1 cellular context compared by ENCODE assay signal in genomic region chr9:99971410-99971809, GRCh38.
TF ChIP-seq lines count a peak whose summit lies in the region.

No MANE protein-coding gene starts in this region.

TF ChIP-seq in GM23338, 12 proteins besides CTCF, POLR2A, EP300 and RAD21 (continued from another document):
- TF ChIP-seq, protein P1, sequence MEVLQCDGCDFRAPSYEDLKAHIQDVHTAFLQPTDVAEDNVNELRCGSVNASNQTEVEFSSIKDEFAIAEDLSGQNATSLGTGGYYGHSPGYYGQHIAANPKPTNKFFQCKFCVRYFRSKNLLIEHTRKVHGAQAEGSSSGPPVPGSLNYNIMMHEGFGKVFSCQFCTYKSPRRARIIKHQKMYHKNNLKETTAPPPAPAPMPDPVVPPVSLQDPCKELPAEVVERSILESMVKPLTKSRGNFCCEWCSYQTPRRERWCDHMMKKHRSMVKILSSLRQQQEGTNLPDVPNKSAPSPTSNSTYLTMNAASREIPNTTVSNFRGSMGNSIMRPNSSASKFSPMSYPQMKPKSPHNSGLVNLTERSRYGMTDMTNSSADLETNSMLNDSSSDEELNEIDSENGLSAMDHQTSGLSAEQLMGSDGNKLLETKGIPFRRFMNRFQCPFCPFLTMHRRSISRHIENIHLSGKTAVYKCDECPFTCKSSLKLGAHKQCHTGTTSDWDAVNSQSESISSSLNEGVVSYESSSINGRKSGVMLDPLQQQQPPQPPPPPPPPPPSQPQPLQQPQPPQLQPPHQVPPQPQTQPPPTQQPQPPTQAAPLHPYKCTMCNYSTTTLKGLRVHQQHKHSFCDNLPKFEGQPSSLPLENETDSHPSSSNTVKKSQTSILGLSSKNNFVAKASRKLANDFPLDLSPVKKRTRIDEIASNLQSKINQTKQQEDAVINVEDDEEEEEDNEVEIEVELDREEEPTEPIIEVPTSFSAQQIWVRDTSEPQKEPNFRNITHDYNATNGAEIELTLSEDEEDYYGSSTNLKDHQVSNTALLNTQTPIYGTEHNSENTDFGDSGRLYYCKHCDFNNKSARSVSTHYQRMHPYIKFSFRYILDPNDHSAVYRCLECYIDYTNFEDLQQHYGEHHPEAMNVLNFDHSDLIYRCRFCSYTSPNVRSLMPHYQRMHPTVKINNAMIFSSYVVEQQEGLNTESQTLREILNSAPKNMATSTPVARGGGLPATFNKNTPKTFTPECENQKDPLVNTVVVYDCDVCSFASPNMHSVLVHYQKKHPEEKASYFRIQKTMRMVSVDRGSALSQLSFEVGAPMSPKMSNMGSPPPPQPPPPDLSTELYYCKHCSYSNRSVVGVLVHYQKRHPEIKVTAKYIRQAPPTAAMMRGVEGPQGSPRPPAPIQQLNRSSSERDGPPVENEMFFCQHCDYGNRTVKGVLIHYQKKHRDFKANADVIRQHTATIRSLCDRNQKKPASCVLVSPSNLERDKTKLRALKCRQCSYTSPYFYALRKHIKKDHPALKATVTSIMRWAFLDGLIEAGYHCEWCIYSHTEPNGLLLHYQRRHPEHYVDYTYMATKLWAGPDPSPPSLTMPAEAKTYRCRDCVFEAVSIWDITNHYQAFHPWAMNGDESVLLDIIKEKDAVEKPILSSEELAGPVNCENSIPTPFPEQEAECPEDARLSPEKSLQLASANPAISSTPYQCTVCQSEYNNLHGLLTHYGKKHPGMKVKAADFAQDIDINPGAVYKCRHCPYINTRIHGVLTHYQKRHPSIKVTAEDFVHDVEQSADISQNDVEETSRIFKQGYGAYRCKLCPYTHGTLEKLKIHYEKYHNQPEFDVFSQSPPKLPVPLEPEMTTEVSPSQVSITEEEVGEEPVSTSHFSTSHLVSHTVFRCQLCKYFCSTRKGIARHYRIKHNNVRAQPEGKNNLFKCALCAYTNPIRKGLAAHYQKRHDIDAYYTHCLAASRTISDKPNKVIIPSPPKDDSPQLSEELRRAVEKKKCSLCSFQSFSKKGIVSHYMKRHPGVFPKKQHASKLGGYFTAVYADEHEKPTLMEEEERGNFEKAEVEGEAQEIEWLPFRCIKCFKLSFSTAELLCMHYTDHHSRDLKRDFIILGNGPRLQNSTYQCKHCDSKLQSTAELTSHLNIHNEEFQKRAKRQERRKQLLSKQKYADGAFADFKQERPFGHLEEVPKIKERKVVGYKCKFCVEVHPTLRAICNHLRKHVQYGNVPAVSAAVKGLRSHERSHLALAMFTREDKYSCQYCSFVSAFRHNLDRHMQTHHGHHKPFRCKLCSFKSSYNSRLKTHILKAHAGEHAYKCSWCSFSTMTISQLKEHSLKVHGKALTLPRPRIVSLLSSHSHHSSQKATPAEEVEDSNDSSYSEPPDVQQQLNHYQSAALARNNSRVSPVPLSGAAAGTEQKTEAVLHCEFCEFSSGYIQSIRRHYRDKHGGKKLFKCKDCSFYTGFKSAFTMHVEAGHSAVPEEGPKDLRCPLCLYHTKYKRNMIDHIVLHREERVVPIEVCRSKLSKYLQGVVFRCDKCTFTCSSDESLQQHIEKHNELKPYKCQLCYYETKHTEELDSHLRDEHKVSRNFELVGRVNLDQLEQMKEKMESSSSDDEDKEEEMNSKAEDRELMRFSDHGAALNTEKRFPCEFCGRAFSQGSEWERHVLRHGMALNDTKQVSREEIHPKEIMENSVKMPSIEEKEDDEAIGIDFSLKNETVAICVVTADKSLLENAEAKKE (CRISPR knock-in tag; IDR thresholded peaks at IDR 0.05) = no peak
- no peak for TF ChIP-seq ETS1 (IDR thresholded peaks at IDR 0.05)
- no peak for TF ChIP-seq EZH2 (IDR thresholded peaks at IDR 0.05; ENCODE audit: low read depth, unreplicated experiment)
